In genomic region chr4:147981305-147981704, GRCh38 we compare ENCODE assay signal across 9 cellular contexts.
DNase-seq lines count a peak whose midpoint lies in the region; ATAC-seq and TF ChIP-seq lines count a peak whose summit lies in the region.
"Had no signal": no experiment of that assay in that cellular context is flagged by ENCODE, and none has a peak within 500 bp of the region (broad histone marks: within the 10 kb centered on the region; RNA-seq: fewer than 3 reads in every experiment).

No MANE protein-coding gene starts in this region.

- no peaks in the 10 kb centered on the region for H3K27me3 ChIP-seq in adipocyte (replicated peaks; ENCODE audit: control insufficient read depth, insufficient read depth, low read length)
- H3K27me3 ChIP-seq: neutrophil had no signal

- H3K4me3 ChIP-seq in AG10803 (ENCODE audit: low read length) (no peak overlapping the region), adipocyte (ENCODE audit: low read length) (no peak overlapping the region)

- H3K36me3 ChIP-seq in adipocyte (ENCODE audit: control insufficient read depth, insufficient read depth, low read length, severe bottlenecking): no peaks in the 10 kb centered on the region
- H3K36me3 ChIP-seq: neutrophil had no signal

- peaks cover 11% of the 10 kb centered on the region for H3K4me1 ChIP-seq in adipocyte (ENCODE audit: control insufficient read depth, insufficient read depth, low read length)

- ATAC-seq in GM19043 (IDR thresholded peaks at IDR 0.05; ENCODE audit: low read depth, unreplicated experiment) (peak; percentile 84), HG02884 (IDR thresholded peaks at IDR 0.05; ENCODE audit: unreplicated experiment) (peak; percentile 95)

- no peak overlapping the region for H3K9ac ChIP-seq in adipocyte (ENCODE audit: low read length)

- TF ChIP-seq CTCF in AG10803 (conservative IDR thresholded peaks at IDR 0.05; ENCODE audit: low read length): no peak

- no peaks in the 10 kb centered on the region for H3K9me3 ChIP-seq in adipocyte (ENCODE audit: control insufficient read depth, low read length)
- H3K9me3 ChIP-seq: neutrophil had no signal

- peak; percentile 75 for DNase-seq in AG10803 (ENCODE audit: low read depth)
- DNase-seq in adipocyte (ENCODE audit: low read depth): peak; percentile 29
- no peak for DNase-seq in mesenteric fat pad (ENCODE audit: low spot score)
- no peak for DNase-seq in activated naive CD4-positive, alpha-beta T cell (lab: John Stamatoyannopoulos, UW)
- no peak for DNase-seq in COLO829 (ENCODE audit: low spot score)
- no peak for DNase-seq in NCI-H526 (lab: John Stamatoyannopoulos, UW)

Comparison
In these comparisons a context has a peak if more than half of its experiments do, and no peak if none do; other contexts are left out.
1. DNase-seq: peak in AG10803 (single experiment) and adipocyte (single experiment); none in mesenteric fat pad (single experiment), activated naive CD4-positive, alpha-beta T cell (0 of 4), COLO829 (single experiment) and NCI-H526 (0 of 2).